ENCODE assay signal across 8 cellular contexts in genomic region chr17:78737332-78737731, GRCh38. TPM values are rescaled to one million over a fixed set of nuclear protein-coding genes. Genes with fewer than 3 reads are reported as not detected.
DNase-seq lines count a peak whose midpoint lies in the region; ATAC-seq and TF ChIP-seq lines count a peak whose summit lies in the region.

No MANE protein-coding gene starts in this region.

- H3K27me3 Mint-ChIP-seq in activated naive CD4-positive, alpha-beta T cell treated with anti-CD3 and anti-CD28 coated beads, Interleukin-2, amount 50 U/mL, for 24 hours, result no peaks in the 10 kb centered on the region

- TF ChIP-seq POLR2A in transverse colon (IDR thresholded peaks at IDR 0.05), result no peak

- H3K36me3 Mint-ChIP-seq in activated naive CD4-positive, alpha-beta T cell treated with anti-CD3 and anti-CD28 coated beads, Interleukin-2, amount 50 U/mL, for 24 hours, result peaks cover 7% of the 10 kb centered on the region

- DNase-seq in activated naive CD4-positive, alpha-beta T cell (lab: John Stamatoyannopoulos, UW), result no peak
- DNase-seq in RPMI7951 (ENCODE audit: low read depth), result peak; percentile 64
- peak; percentile 62 for DNase-seq in fibroblast of gingiva (ENCODE audit: low read depth)
- no peak for DNase-seq in transverse colon

- H3K9me3 ChIP-seq in transverse colon, result no peaks in the 10 kb centered on the region

- TF ChIP-seq CTCF in transverse colon (IDR thresholded peaks at IDR 0.05), result no peak

- intact Hi-C loops in transverse colon (cut with DNase I; ENCODE audit: low total_unique reads), result no loop called here

- H3K4me1 ChIP-seq in transverse colon, result peaks cover 25 to 69% (median 40%) of the 10 kb centered on the region in 4 donors

- no peaks in the 10 kb centered on the region for H3K36me3 ChIP-seq in transverse colon

- no peak for ATAC-seq in HG02870 (IDR thresholded peaks at IDR 0.05; ENCODE audit: unreplicated experiment)
- no peak for ATAC-seq in HG03354 (IDR thresholded peaks at IDR 0.05; ENCODE audit: poor library complexity, severe bottlenecking, unreplicated experiment)
- ATAC-seq in HG03378 (IDR thresholded peaks at IDR 0.05; ENCODE audit: unreplicated experiment), result no peak

- peak overlapping the region; percentile 93 for H3K4me3 Mint-ChIP-seq in activated naive CD4-positive, alpha-beta T cell treated with anti-CD3 and anti-CD28 coated beads, Interleukin-2, amount 50 U/mL, for 24 hours

- peaks cover 93% of the 10 kb centered on the region for H3K4me1 Mint-ChIP-seq in activated naive CD4-positive, alpha-beta T cell treated with anti-CD3 and anti-CD28 coated beads, Interleukin-2, amount 50 U/mL, for 24 hours

- no peak for TF ChIP-seq EP300 in transverse colon (IDR thresholded peaks at IDR 0.05; ENCODE audit: low read depth)

- H3K27ac ChIP-seq in transverse colon, result peak overlapping the region; percentile 90 to 95 (median 92)

- WGBS in transverse colon (ENCODE audit: low coverage in 1 of 2), 2 donors, result 16 to 46% methylated on average over 2 of the region's 2 CpGs

- in situ Hi-C loops in transverse colon (cut with MboI; ENCODE audit: low pct_ligation_motif_present in 1 of 4, low pct_unique_long_range_greater_than_20kb in 1 of 4, low sequenced_read_pairs in 3 of 4), result no loop called here

- no peaks in the 10 kb centered on the region for H3K9me3 Mint-ChIP-seq in activated naive CD4-positive, alpha-beta T cell treated with anti-CD3 and anti-CD28 coated beads, Interleukin-2, amount 50 U/mL, for 24 hours

- peak overlapping the region; percentile 96 for H3K27ac Mint-ChIP-seq in activated naive CD4-positive, alpha-beta T cell treated with anti-CD3 and anti-CD28 coated beads, Interleukin-2, amount 50 U/mL, for 24 hours

- peak overlapping the region in 1 of 4 donors; percentile 62 for H3K4me3 ChIP-seq in transverse colon

- no peaks in the 10 kb centered on the region for H3K27me3 ChIP-seq in transverse colon

RNA-seq across cellular contexts. Expression of gene CYTH1, which starts 44.7 kb away (rescaled TPM):
- 14.6 and 14.8 TPM in 2 replicates for total RNA-seq in RPMI7951 (2014; rRNA removed; shearing (Covaris generic))
- 100 to 1,000 TPM; 103 to 156 (median 142) TPM for total RNA-seq in transverse colon

Comparison
In these comparisons a context has a peak if more than half of its experiments do, and no peak if none do; other contexts are left out.
1. DNase-seq: peak in RPMI7951 (single experiment) and fibroblast of gingiva (single experiment); none in activated naive CD4-positive, alpha-beta T cell (0 of 4) and transverse colon (single experiment).